Comparison of ENCODE assay signal across 8 cellular contexts in genomic region chr4:174283507-174284180, GRCh38. TPM values are rescaled to one million over a fixed set of nuclear protein-coding genes. Genes with fewer than 3 reads are reported as not detected.
DNase-seq lines count a peak whose midpoint lies in the region; ATAC-seq, FAIRE-seq and TF ChIP-seq lines count a peak whose summit lies in the region.

TSS of gene CEP44 (plus strand) at chr4:174283911. CDS start at chr4:174299122, 15,211 bp downstream.
TSS of gene FBXO8 (minus strand) at chr4:174283667. CDS start at chr4:174263092, 20,575 bp downstream.

- no peaks in the 10 kb centered on the region for H3K9me3 ChIP-seq in T-helper 17 cell (ENCODE audit: control insufficient read depth, low read length, poor library complexity, severe bottlenecking)
- no peaks in the 10 kb centered on the region for H3K9me3 ChIP-seq in right cardiac atrium (ENCODE audit: control insufficient read depth, low read length)

- peak; percentile 76 for TF ChIP-seq POLR2A in GM12891 (IDR thresholded peaks at IDR 0.05; ENCODE audit: low read depth, low read length)

- H3K27me3 ChIP-seq in right cardiac atrium (ENCODE audit: control insufficient read depth, insufficient read depth), result no peaks in the 10 kb centered on the region

- H3K27me3 Mint-ChIP-seq in T-helper 17 cell, result no peaks in the 10 kb centered on the region

- DNase-seq in GM12891 (ENCODE audit: insufficient read length, low spot score) (no peak), NCI-H128 (lab: John Stamatoyannopoulos, UW; ENCODE audit: unreplicated experiment) (peak; percentile 8), T-helper 17 cell (peak; percentile 47 to 53 (median 48)), amygdala (lab: John Stamatoyannopoulos, UW) (peak; percentile 24 to 94 (median 72)), right cardiac atrium (peak; percentile 66 to 84 (median 80)), pulmonary artery endothelial cell (ENCODE audit: low read depth, low spot score) (peak; percentile 37), urothelium cell line (ENCODE audit: low spot score) (peak; percentile 63)

- H3K4me3 Mint-ChIP-seq in T-helper 17 cell, result peak within 1 kb of the TSS; percentile 99

- H3K36me3 Mint-ChIP-seq in T-helper 17 cell (ENCODE audit: low read depth), result peaks cover 3% of the 10 kb centered on the region

- peak within 1 kb of the TSS; percentile 99 for H3K27ac Mint-ChIP-seq in T-helper 17 cell

- FAIRE-seq in GM12891 (lab: Jason Lieb, UNC) (no peak), urothelium cell line (lab: Jason Lieb, UNC) (no peak)

- intact Hi-C loops in right cardiac atrium (cut with DNase I), result no loop called here

- WGBS in right cardiac atrium, result under 1% methylated on average over 39 of the region's 39 CpGs

- ATAC-seq in HG02759 (IDR thresholded peaks at IDR 0.05; ENCODE audit: unreplicated experiment) (peak; percentile 69), T-helper 17 cell (peak; percentile 66), right cardiac atrium (peak; percentile 89 to 92)

- peak within 1 kb of the TSS; percentile 92 for H3K4me3 ChIP-seq in right cardiac atrium (ENCODE audit: low read length)

- H3K4me1 ChIP-seq in right cardiac atrium (ENCODE audit: control insufficient read depth, insufficient read depth, low read length), result no peaks in the 10 kb centered on the region

- H3K4me1 Mint-ChIP-seq in T-helper 17 cell, result peaks cover 42% of the 10 kb centered on the region

- H3K27ac ChIP-seq in right cardiac atrium (ENCODE audit: low read length), result peak within 1 kb of the TSS; percentile 99

TF ChIP-seq in GM12891, 5 proteins besides CTCF, POLR2A, EP300 and RAD21:
- no peak for TF ChIP-seq POU2F2 (IDR thresholded peaks at IDR 0.05; ENCODE audit: low read depth, low read length)
- no peak for TF ChIP-seq PAX5 (IDR thresholded peaks at IDR 0.05; ENCODE audit: insufficient read depth, low read length, severe bottlenecking)
- TF ChIP-seq SPI1 (IDR thresholded peaks at IDR 0.05; ENCODE audit: low read depth, low read length), result no peak
- TF ChIP-seq TAF1 (IDR thresholded peaks at IDR 0.05; ENCODE audit: low read depth, low read length), result peak; percentile 49; the same call in 1 of the 2 replicates
- peak; percentile 63; the same call in 1 of the 2 replicates for TF ChIP-seq POLR2AphosphoS5 (IDR thresholded peaks at IDR 0.05; ENCODE audit: low read depth, low read length)

RNA-seq across cellular contexts. Expression of gene CEP44, which starts in this region (rescaled TPM):
- 4.6 TPM for polyA plus RNA-seq in GM12891 (2012; ENCODE audit: low read depth, missing spikeins)
- 10 to 100 TPM; 20.0 to 21.4 TPM for total RNA-seq in T-helper 17 cell
- 10 to 100 TPM; 14.6 to 20.0 (median 19.6) TPM for total RNA-seq in right cardiac atrium
- 8.2 TPM for polyA plus RNA-seq in right cardiac atrium
- total RNA-seq in pulmonary artery endothelial cell, result 11.7 and 17.8 TPM in 2 replicates

RNA-seq across cellular contexts. Expression of gene FBXO8, which starts in this region (rescaled TPM):
- 10.3 TPM for polyA plus RNA-seq in GM12891 (2012; ENCODE audit: low read depth, missing spikeins)
- total RNA-seq in T-helper 17 cell, result 10 to 100 TPM; 13.9 to 20.0 TPM
- 10 to 100 TPM; 27.2 to 32.0 (median 30.0) TPM for total RNA-seq in right cardiac atrium
- polyA plus RNA-seq in right cardiac atrium, result 22.5 TPM
- 17.0 and 29.3 TPM in 2 replicates for total RNA-seq in pulmonary artery endothelial cell
